1 cellular context compared by ENCODE assay signal in the genomic region with DNA sequence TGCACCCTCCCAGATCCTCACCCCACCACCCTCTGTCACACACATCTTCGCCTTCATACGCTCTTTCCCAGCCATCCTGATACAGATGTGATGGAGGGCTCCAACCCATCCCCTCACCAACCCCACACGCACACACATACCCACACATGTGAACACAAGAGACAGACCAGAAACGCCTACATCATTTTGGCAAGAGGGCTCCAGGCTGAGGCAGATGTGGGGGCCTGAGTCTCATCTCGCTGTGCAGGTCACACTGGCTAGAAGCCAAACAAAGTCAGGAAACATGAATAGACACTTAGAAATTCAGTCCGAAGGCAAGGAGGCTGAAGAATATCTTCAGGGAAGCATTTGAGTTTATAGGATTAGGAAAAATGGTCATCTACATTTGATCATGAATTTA.
TF ChIP-seq lines count a peak whose summit lies in the region.

No MANE protein-coding gene starts in this region.

TF ChIP-seq in HEK293, 187 proteins besides CTCF, POLR2A, EP300 and RAD21 (continued from another document):
- TF ChIP-seq, protein P1, sequence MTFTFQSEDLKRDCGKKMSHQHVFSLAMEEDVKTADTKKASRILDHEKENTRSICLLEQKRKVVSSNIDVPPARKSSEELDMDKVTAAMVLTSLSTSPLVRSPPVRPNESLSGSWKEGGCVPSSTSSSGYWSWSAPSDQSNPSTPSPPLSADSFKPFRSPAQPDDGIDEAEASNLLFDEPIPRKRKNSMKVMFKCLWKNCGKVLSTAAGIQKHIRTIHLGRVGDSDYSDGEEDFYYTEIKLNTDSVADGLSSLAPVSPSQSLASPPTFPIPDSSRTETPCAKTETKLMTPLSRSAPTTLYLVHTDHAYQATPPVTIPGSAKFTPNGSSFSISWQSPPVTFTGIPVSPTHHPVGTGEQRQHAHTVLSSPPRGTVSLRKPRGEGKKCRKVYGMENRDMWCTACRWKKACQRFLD (tag by site-specific recombination; IDR thresholded peaks at IDR 0.05) = no peak
- TF ChIP-seq PRDM1 (tag by site-specific recombination; IDR thresholded peaks at IDR 0.05) = no peak
- TF ChIP-seq ZNF394 (tag by site-specific recombination; IDR thresholded peaks at IDR 0.05; ENCODE audit: borderline replicate concordance) = no peak
- no peak for TF ChIP-seq GLIS1 (tag by site-specific recombination; IDR thresholded peaks at IDR 0.05)
- TF ChIP-seq, protein P2, sequence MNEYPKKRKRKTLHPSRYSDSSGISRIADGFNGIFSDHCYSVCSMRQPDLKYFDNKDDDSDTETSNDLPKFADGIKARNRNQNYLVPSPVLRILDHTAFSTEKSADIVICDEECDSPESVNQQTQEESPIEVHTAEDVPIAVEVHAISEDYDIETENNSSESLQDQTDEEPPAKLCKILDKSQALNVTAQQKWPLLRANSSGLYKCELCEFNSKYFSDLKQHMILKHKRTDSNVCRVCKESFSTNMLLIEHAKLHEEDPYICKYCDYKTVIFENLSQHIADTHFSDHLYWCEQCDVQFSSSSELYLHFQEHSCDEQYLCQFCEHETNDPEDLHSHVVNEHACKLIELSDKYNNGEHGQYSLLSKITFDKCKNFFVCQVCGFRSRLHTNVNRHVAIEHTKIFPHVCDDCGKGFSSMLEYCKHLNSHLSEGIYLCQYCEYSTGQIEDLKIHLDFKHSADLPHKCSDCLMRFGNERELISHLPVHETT (tag by site-specific recombination; IDR thresholded peaks at IDR 0.05) = no peak
